1 cellular context compared by ENCODE assay signal in the genomic region with DNA sequence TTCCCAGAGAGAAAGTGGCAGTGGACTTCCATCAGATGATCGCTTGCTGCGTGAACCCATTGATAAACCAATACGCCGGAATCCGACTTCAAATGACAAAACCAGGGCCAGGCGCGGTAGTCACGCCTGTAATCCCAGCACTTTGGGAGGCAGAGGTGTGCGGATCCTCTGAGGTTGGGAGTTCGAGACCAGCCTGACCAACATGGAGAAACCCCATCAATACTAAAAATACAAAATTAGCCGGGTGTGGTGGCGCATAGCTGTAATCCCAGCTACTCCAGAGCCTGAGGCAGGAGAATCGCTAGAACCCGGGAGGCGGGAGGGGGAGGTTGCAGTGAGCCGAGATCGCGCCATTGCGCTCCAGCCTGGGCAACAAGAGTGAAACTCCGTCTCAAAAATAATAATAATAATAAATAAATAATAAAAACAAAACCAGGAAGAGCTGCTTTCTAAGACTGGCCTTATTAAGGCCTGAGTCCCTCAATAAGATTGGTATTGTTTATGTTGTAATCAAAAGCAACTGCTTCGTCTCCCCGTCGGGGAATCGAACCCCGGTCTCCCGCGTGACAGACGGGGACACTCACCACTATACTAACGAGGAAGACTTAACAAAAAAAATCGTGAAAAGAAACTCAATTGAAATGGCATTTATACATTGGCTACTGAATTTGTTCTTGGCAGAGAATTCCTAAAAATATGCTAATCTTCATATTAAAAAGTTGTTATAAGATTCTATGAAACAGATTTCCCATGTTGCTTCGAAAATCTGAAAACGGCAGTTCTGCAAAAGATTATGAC.
A peak's percentile ranks its signal among the peaks of the same experiment; 100 is the strongest.
TF ChIP-seq lines count a peak whose summit lies in the region.

No MANE protein-coding gene starts in this region.

TF ChIP-seq in HEK293, 187 proteins besides CTCF, POLR2A, EP300 and RAD21 (continued from another document and continues in another):
- TF ChIP-seq, protein P1, sequence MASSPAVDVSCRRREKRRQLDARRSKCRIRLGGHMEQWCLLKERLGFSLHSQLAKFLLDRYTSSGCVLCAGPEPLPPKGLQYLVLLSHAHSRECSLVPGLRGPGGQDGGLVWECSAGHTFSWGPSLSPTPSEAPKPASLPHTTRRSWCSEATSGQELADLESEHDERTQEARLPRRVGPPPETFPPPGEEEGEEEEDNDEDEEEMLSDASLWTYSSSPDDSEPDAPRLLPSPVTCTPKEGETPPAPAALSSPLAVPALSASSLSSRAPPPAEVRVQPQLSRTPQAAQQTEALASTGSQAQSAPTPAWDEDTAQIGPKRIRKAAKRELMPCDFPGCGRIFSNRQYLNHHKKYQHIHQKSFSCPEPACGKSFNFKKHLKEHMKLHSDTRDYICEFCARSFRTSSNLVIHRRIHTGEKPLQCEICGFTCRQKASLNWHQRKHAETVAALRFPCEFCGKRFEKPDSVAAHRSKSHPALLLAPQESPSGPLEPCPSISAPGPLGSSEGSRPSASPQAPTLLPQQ (tag by site-specific recombination; IDR thresholded peaks at IDR 0.05) = peak; percentile 66
- no peak for TF ChIP-seq ZNF274 (IDR thresholded peaks at IDR 0.05; ENCODE audit: low read length)
- TF ChIP-seq ZNF274 (tag by site-specific recombination; IDR thresholded peaks at IDR 0.05; ENCODE audit: borderline replicate concordance) = no peak
- no peak for TF ChIP-seq KLF10 (tag by site-specific recombination; IDR thresholded peaks at IDR 0.05)
- TF ChIP-seq SCRT2 (tag by site-specific recombination; IDR thresholded peaks at IDR 0.05) = no peak
- TF ChIP-seq ZSCAN23 (tag by site-specific recombination; IDR thresholded peaks at IDR 0.05) = no peak
- no peak for TF ChIP-seq ZNF133 (tag by site-specific recombination; IDR thresholded peaks at IDR 0.05)
- TF ChIP-seq, protein P2, sequence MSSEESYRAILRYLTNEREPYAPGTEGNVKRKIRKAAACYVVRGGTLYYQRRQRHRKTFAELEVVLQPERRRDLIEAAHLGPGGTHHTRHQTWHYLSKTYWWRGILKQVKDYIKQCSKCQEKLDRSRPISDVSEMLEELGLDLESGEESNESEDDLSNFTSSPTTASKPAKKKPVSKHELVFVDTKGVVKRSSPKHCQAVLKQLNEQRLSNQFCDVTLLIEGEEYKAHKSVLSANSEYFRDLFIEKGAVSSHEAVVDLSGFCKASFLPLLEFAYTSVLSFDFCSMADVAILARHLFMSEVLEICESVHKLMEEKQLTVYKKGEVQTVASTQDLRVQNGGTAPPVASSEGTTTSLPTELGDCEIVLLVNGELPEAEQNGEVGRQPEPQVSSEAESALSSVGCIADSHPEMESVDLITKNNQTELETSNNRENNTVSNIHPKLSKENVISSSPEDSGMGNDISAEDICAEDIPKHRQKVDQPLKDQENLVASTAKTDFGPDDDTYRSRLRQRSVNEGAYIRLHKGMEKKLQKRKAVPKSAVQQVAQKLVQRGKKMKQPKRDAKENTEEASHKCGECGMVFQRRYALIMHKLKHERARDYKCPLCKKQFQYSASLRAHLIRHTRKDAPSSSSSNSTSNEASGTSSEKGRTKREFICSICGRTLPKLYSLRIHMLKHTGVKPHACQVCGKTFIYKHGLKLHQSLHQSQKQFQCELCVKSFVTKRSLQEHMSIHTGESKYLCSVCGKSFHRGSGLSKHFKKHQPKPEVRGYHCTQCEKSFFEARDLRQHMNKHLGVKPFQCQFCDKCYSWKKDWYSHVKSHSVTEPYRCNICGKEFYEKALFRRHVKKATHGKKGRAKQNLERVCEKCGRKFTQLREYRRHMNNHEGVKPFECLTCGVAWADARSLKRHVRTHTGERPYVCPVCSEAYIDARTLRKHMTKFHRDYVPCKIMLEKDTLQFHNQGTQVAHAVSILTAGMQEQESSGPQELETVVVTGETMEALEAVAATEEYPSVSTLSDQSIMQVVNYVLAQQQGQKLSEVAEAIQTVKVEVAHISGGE (tag by site-specific recombination; conservative IDR thresholded peaks at IDR 0.05; ENCODE audit: low read depth) = no peak
- TF ChIP-seq ZNF366 (tag by site-specific recombination; conservative IDR thresholded peaks at IDR 0.05) = peak; percentile 77
- TF ChIP-seq REPIN1 (tag by site-specific recombination; IDR thresholded peaks at IDR 0.05; ENCODE audit: low read depth) = 0 out of 2 replicates have a peak, but pooled peaks have one; percentile 49
- TF ChIP-seq ZNF768 (tag by site-specific recombination; IDR thresholded peaks at IDR 0.05) = no peak
- TF ChIP-seq, protein P3, sequence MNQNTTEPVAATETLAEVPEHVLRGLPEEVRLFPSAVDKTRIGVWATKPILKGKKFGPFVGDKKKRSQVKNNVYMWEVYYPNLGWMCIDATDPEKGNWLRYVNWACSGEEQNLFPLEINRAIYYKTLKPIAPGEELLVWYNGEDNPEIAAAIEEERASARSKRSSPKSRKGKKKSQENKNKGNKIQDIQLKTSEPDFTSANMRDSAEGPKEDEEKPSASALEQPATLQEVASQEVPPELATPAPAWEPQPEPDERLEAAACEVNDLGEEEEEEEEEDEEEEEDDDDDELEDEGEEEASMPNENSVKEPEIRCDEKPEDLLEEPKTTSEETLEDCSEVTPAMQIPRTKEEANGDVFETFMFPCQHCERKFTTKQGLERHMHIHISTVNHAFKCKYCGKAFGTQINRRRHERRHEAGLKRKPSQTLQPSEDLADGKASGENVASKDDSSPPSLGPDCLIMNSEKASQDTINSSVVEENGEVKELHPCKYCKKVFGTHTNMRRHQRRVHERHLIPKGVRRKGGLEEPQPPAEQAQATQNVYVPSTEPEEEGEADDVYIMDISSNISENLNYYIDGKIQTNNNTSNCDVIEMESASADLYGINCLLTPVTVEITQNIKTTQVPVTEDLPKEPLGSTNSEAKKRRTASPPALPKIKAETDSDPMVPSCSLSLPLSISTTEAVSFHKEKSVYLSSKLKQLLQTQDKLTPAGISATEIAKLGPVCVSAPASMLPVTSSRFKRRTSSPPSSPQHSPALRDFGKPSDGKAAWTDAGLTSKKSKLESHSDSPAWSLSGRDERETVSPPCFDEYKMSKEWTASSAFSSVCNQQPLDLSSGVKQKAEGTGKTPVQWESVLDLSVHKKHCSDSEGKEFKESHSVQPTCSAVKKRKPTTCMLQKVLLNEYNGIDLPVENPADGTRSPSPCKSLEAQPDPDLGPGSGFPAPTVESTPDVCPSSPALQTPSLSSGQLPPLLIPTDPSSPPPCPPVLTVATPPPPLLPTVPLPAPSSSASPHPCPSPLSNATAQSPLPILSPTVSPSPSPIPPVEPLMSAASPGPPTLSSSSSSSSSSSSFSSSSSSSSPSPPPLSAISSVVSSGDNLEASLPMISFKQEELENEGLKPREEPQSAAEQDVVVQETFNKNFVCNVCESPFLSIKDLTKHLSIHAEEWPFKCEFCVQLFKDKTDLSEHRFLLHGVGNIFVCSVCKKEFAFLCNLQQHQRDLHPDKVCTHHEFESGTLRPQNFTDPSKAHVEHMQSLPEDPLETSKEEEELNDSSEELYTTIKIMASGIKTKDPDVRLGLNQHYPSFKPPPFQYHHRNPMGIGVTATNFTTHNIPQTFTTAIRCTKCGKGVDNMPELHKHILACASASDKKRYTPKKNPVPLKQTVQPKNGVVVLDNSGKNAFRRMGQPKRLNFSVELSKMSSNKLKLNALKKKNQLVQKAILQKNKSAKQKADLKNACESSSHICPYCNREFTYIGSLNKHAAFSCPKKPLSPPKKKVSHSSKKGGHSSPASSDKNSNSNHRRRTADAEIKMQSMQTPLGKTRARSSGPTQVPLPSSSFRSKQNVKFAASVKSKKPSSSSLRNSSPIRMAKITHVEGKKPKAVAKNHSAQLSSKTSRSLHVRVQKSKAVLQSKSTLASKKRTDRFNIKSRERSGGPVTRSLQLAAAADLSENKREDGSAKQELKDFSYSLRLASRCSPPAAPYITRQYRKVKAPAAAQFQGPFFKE (tag by site-specific recombination; IDR thresholded peaks at IDR 0.05; ENCODE audit: borderline replicate concordance) = no peak
- no peak for TF ChIP-seq ZNF266 (tag by site-specific recombination; IDR thresholded peaks at IDR 0.05; ENCODE audit: low read depth)
- TF ChIP-seq ZNF423 (tag by site-specific recombination; IDR thresholded peaks at IDR 0.05) = no peak
- TF ChIP-seq ZNF473 (tag by site-specific recombination; IDR thresholded peaks at IDR 0.05) = no peak
- TF ChIP-seq, protein P4, sequence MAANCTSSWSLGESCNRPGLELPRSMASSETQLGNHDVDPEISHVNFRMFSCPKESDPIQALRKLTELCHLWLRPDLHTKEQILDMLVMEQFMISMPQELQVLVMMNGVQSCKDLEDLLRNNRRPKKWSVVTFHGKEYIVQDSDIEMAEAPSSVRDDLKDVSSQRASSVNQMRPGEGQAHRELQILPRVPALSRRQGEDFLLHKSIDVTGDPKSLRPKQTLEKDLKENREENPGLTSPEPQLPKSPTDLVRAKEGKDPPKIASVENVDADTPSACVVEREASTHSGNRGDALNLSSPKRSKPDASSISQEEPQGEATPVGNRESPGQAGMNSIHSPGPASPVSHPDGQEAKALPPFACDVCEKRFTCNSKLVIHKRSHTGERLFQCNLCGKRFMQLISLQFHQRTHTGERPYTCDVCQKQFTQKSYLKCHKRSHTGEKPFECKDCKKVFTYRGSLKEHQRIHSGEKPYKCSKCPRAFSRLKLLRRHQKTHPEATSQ (tag by site-specific recombination; IDR thresholded peaks at IDR 0.05) = no peak
- no peak for TF ChIP-seq ZBTB21 (tag by site-specific recombination; IDR thresholded peaks at IDR 0.05)
- TF ChIP-seq, protein P5, sequence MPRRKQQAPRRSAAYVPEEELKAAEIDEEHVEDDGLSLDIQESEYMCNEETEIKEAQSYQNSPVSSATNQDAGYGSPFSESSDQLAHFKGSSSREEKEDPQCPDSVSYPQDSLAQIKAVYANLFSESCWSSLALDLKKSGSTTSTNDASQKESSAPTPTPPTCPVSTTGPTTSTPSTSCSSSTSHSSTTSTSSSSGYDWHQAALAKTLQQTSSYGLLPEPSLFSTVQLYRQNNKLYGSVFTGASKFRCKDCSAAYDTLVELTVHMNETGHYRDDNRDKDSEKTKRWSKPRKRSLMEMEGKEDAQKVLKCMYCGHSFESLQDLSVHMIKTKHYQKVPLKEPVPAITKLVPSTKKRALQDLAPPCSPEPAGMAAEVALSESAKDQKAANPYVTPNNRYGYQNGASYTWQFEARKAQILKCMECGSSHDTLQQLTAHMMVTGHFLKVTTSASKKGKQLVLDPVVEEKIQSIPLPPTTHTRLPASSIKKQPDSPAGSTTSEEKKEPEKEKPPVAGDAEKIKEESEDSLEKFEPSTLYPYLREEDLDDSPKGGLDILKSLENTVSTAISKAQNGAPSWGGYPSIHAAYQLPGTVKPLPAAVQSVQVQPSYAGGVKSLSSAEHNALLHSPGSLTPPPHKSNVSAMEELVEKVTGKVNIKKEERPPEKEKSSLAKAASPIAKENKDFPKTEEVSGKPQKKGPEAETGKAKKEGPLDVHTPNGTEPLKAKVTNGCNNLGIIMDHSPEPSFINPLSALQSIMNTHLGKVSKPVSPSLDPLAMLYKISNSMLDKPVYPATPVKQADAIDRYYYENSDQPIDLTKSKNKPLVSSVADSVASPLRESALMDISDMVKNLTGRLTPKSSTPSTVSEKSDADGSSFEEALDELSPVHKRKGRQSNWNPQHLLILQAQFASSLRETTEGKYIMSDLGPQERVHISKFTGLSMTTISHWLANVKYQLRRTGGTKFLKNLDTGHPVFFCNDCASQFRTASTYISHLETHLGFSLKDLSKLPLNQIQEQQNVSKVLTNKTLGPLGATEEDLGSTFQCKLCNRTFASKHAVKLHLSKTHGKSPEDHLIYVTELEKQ (tag by site-specific recombination; IDR thresholded peaks at IDR 0.05; ENCODE audit: borderline replicate concordance) = no peak
- no peak for TF ChIP-seq ZNF354C (tag by site-specific recombination; IDR thresholded peaks at IDR 0.05; ENCODE audit: borderline replicate concordance, low read depth)
- TF ChIP-seq RBAK (tag by site-specific recombination; IDR thresholded peaks at IDR 0.05) = no peak
- peak; percentile 53; the same call in 1 of the 2 replicates for TF ChIP-seq ZNF394 (tag by site-specific recombination; IDR thresholded peaks at IDR 0.05; ENCODE audit: borderline replicate concordance)
- TF ChIP-seq ZNF174 (tag by site-specific recombination; IDR thresholded peaks at IDR 0.05) = no peak
- no peak for TF ChIP-seq ZNF146 (tag by site-specific recombination; IDR thresholded peaks at IDR 0.05)
- TF ChIP-seq ZNF660 (tag by site-specific recombination; IDR thresholded peaks at IDR 0.05) = peak; percentile 91
- TF ChIP-seq, protein P6, sequence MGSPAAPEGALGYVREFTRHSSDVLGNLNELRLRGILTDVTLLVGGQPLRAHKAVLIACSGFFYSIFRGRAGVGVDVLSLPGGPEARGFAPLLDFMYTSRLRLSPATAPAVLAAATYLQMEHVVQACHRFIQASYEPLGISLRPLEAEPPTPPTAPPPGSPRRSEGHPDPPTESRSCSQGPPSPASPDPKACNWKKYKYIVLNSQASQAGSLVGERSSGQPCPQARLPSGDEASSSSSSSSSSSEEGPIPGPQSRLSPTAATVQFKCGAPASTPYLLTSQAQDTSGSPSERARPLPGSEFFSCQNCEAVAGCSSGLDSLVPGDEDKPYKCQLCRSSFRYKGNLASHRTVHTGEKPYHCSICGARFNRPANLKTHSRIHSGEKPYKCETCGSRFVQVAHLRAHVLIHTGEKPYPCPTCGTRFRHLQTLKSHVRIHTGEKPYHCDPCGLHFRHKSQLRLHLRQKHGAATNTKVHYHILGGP (tag by site-specific recombination; IDR thresholded peaks at IDR 0.05) = no peak
- TF ChIP-seq HOXA7 (CRISPR knock-in tag; IDR thresholded peaks at IDR 0.05; ENCODE audit: borderline replicate concordance) = no peak
- TF ChIP-seq ZNF157 (tag by site-specific recombination; IDR thresholded peaks at IDR 0.05) = no peak
- no peak for TF ChIP-seq ZNF670 (tag by site-specific recombination; IDR thresholded peaks at IDR 0.05; ENCODE audit: low read depth)
- TF ChIP-seq ZBTB7A (tag by site-specific recombination; IDR thresholded peaks at IDR 0.05; ENCODE audit: low read depth) = no peak
